Comparison of ENCODE assay signal across 11 cellular contexts in genomic region chr2:204174034-204174433, GRCh38.
"Had no signal": no experiment of that assay in that cellular context is flagged by ENCODE, and none has a peak within 500 bp of the region (broad histone marks: within the 10 kb centered on the region; RNA-seq: fewer than 3 reads in every experiment).

No MANE protein-coding gene starts in this region.

- DNase-seq: GM23248, GOT3, H7, H9, HCEC 1CT, HFFc6 had no signal

- FAIRE-seq: H1, H54 had no signal

- H3K36me3 ChIP-seq: HAP-1 had no signal

- ATAC-seq: GM23338, HCT116 had no signal

- H3K4me3 ChIP-seq: GM23248, GM23338, HAP-1 had no signal

- H3K9me3 ChIP-seq: HAP-1 had no signal

- H3K27ac ChIP-seq: GM23248 had no signal
